8 cellular contexts compared by ENCODE assay signal in genomic region chr1:203084588-203085527, GRCh38. TPM values are rescaled to one million over a fixed set of nuclear protein-coding genes. Genes with fewer than 3 reads are reported as not detected.
DNase-seq lines count a peak whose midpoint lies in the region; ATAC-seq and TF ChIP-seq lines count a peak whose summit lies in the region.

No MANE protein-coding gene starts in this region.

- H3K36me3 Mint-ChIP-seq in activated CD4-positive, alpha-beta T cell treated with anti-CD3 and anti-CD28 coated beads, Interleukin-2, amount 10 ng/mL, durations not matched to agents 24 days and 14 days (ENCODE audit: low read depth) = no peaks in the 10 kb centered on the region
- H3K36me3 Mint-ChIP-seq in CD4-positive, alpha-beta memory T cell = no peaks in the 10 kb centered on the region

- WGBS in gastroesophageal sphincter (ENCODE audit: low coverage in 1 of 2), 2 donors = 80 to 83% methylated on average over 2 to 7 of the region's 14 CpGs

- H3K4me1 ChIP-seq in OCI-LY3 (ENCODE audit: low read length) (peaks cover 3% of the 10 kb centered on the region), gastroesophageal sphincter (no peaks in the 10 kb centered on the region)
- no peaks in the 10 kb centered on the region for H3K4me1 ChIP-seq in CD4-positive, alpha-beta memory T cell (ENCODE audit: insufficient read depth, low read length)

- TF ChIP-seq EP300 in gastroesophageal sphincter (IDR thresholded peaks at IDR 0.05) = no peak

- no peak overlapping the region for H3K4me2 ChIP-seq in OCI-LY3 (ENCODE audit: low read length)

- CTCF ChIA-PET in CD4-positive, alpha-beta memory T cell (lab: Charles Lee; ENCODE audit: partially characterized antibody) = interaction anchor here (0.9 kb wide), 1 partner anchor 131 kb away, joined by 3 read pairs; no protein-coding TSS in a partner anchor

- ATAC-seq in GM18502 (IDR thresholded peaks at IDR 0.05; ENCODE audit: poor library complexity, unreplicated experiment) = no peak
- ATAC-seq in gastroesophageal sphincter = no peak

- H3K27ac ChIP-seq in OCI-LY3 (ENCODE audit: low read length) (no peak overlapping the region), gastroesophageal sphincter (no peak overlapping the region)
- no peak overlapping the region for H3K27ac ChIP-seq in CD4-positive, alpha-beta memory T cell (ENCODE audit: low read depth, low read length)

- no peak for TF ChIP-seq POLR2A in gastroesophageal sphincter (IDR thresholded peaks at IDR 0.05)

- intact Hi-C loops in activated CD4-positive, alpha-beta T cell treated with anti-CD3 and anti-CD28 coated beads, Interleukin-2, amount 10 ng/mL, durations not matched to agents 24 days and 14 days (cut with micrococcal nuclease) = no loop called here
- intact Hi-C loops in CD4-positive, alpha-beta memory T cell (cut with micrococcal nuclease) = no loop called here

- H3K36me3 ChIP-seq in OCI-LY3 (replicated peaks; ENCODE audit: low read depth, low read length) = no peaks in the 10 kb centered on the region
- no peaks in the 10 kb centered on the region for H3K36me3 ChIP-seq in CD4-positive, alpha-beta memory T cell (ENCODE audit: insufficient read depth, low read length)
- H3K36me3 ChIP-seq in gastroesophageal sphincter = no peaks in the 10 kb centered on the region

- H3K9ac ChIP-seq in OCI-LY3 (ENCODE audit: low read length) = no peak overlapping the region

- DNase-seq in activated CD4-positive, alpha-beta T cell treated with anti-CD3 and anti-CD28 coated beads, Interleukin-2, amount 10 ng/mL, durations not matched to agents 24 days and 14 days = peak; percentile 78
- DNase-seq in activated CD4-positive, alpha-beta T cell treated with anti-CD3 and anti-CD28 coated beads for 4 hours = no peak
- DNase-seq in epithelial cell of esophagus (ENCODE audit: low read depth) = no peak
- DNase-seq in stimulated activated CD4-positive, alpha-beta T cell treated with anti-CD3 and anti-CD28 coated beads, TNF-alpha, amount 100 ng/mL, for 48 hours (ENCODE audit: low read depth in 3 of 3) = peak; percentile 19 to 38 (median 21)
- DNase-seq in CD4-positive, alpha-beta memory T cell = no peak

- peaks cover 6% of the 10 kb centered on the region for H3K27me3 Mint-ChIP-seq in activated CD4-positive, alpha-beta T cell treated with anti-CD3 and anti-CD28 coated beads, Interleukin-2, amount 10 ng/mL, durations not matched to agents 24 days and 14 days
- H3K27me3 Mint-ChIP-seq in CD4-positive, alpha-beta memory T cell = peaks cover 12 to 18% of the 10 kb centered on the region in 2 donors

- POLR2A ChIA-PET in CD4-positive, alpha-beta memory T cell (lab: Charles Lee; ENCODE audit: partially characterized antibody) = no interaction called here

- H3K79me2 ChIP-seq in OCI-LY3 (ENCODE audit: low read length) = no peaks in the 10 kb centered on the region

- H3K4me3 ChIP-seq in OCI-LY3 (ENCODE audit: low read length) = no peak overlapping the region
- no peak overlapping the region for H3K4me3 ChIP-seq in epithelial cell of esophagus (ENCODE audit: low read length)
- H3K4me3 ChIP-seq in CD4-positive, alpha-beta memory T cell (ENCODE audit: low read length in 2 of 2) = no peak overlapping the region
- H3K4me3 ChIP-seq in gastroesophageal sphincter = no peak overlapping the region

- H3K4me1 Mint-ChIP-seq in activated CD4-positive, alpha-beta T cell treated with anti-CD3 and anti-CD28 coated beads, Interleukin-2, amount 10 ng/mL, durations not matched to agents 24 days and 14 days = peaks cover 5% of the 10 kb centered on the region
- no peaks in the 10 kb centered on the region for H3K4me1 Mint-ChIP-seq in CD4-positive, alpha-beta memory T cell

- H2AFZ ChIP-seq in OCI-LY3 (ENCODE audit: low read depth, low read length) = no peak overlapping the region

- H4K20me1 ChIP-seq in OCI-LY3 (ENCODE audit: insufficient read depth, low read length) = no peaks in the 10 kb centered on the region

- H3K27me3 ChIP-seq in OCI-LY3 (ENCODE audit: low read depth, low read length) (peaks cover 50% of the 10 kb centered on the region), gastroesophageal sphincter (peaks cover 25% of the 10 kb centered on the region)
- H3K27me3 ChIP-seq in CD4-positive, alpha-beta memory T cell (ENCODE audit: insufficient read depth, low read length) = peaks cover 4% of the 10 kb centered on the region

- H3K4me3 Mint-ChIP-seq in activated CD4-positive, alpha-beta T cell treated with anti-CD3 and anti-CD28 coated beads, Interleukin-2, amount 10 ng/mL, durations not matched to agents 24 days and 14 days = no peak overlapping the region
- H3K4me3 Mint-ChIP-seq in CD4-positive, alpha-beta memory T cell = no peak overlapping the region

- no peaks in the 10 kb centered on the region for H3K9me3 Mint-ChIP-seq in activated CD4-positive, alpha-beta T cell treated with anti-CD3 and anti-CD28 coated beads, Interleukin-2, amount 10 ng/mL, durations not matched to agents 24 days and 14 days
- H3K9me3 Mint-ChIP-seq in CD4-positive, alpha-beta memory T cell = no peaks in the 10 kb centered on the region

- no peaks in the 10 kb centered on the region for H3K9me3 ChIP-seq in OCI-LY3 (ENCODE audit: insufficient read depth, low read length)
- no peaks in the 10 kb centered on the region for H3K9me3 ChIP-seq in CD4-positive, alpha-beta memory T cell (ENCODE audit: control insufficient read depth in 1 of 2, low read length in 2 of 2)
- H3K9me3 ChIP-seq in gastroesophageal sphincter = no peaks in the 10 kb centered on the region

- TF ChIP-seq CTCF in OCI-LY3 (IDR thresholded peaks at IDR 0.05; ENCODE audit: low read depth, low read length) (peak; percentile 74), epithelial cell of esophagus (IDR thresholded peaks at IDR 0.05; ENCODE audit: insufficient read depth, low read depth, low read length, missing control alignments) (peak; percentile 13), gastroesophageal sphincter (IDR thresholded peaks at IDR 0.05) (no peak)

- no peak overlapping the region for H3K27ac Mint-ChIP-seq in activated CD4-positive, alpha-beta T cell treated with anti-CD3 and anti-CD28 coated beads, Interleukin-2, amount 10 ng/mL, durations not matched to agents 24 days and 14 days
- H3K27ac Mint-ChIP-seq in CD4-positive, alpha-beta memory T cell = no peak overlapping the region

RNA-seq across cellular contexts. Expression of gene MYOG, which starts 1.0 kb away (rescaled TPM):
- not detected in 2 replicates for total RNA-seq in activated CD4-positive, alpha-beta T cell treated with anti-CD3 and anti-CD28 coated beads, Interleukin-2, amount 10 ng/mL, durations not matched to agents 24 days and 14 days
- total RNA-seq in CD4-positive, alpha-beta memory T cell = not detected
- polyA plus RNA-seq in CD4-positive, alpha-beta memory T cell = not detected
- total RNA-seq in gastroesophageal sphincter = under 1 TPM in 1 of 4 donors, not detected in 3; 0.35 TPM

RNA-seq across cellular contexts. Expression of gene ADORA1, which starts 42.7 kb away (rescaled TPM):
- total RNA-seq in activated CD4-positive, alpha-beta T cell treated with anti-CD3 and anti-CD28 coated beads, Interleukin-2, amount 10 ng/mL, durations not matched to agents 24 days and 14 days = not detected in 2 replicates
- not detected for total RNA-seq in CD4-positive, alpha-beta memory T cell
- polyA plus RNA-seq in CD4-positive, alpha-beta memory T cell = under 1 TPM in 1 of 2 donors, not detected in 1; 0.10 TPM
- total RNA-seq in gastroesophageal sphincter = 1 to 10 TPM in 1 of 4 donors, under 1 TPM in 3; 0.16 to 2.7 (median 0.33) TPM

RNA-seq across cellular contexts. Expression of gene PPFIA4, which starts 58.6 kb away (rescaled TPM):
- total RNA-seq in activated CD4-positive, alpha-beta T cell treated with anti-CD3 and anti-CD28 coated beads, Interleukin-2, amount 10 ng/mL, durations not matched to agents 24 days and 14 days = 34.2 and 35.1 TPM in 2 replicates
- 1 to 10 TPM; 1.4 to 1.5 TPM for total RNA-seq in CD4-positive, alpha-beta memory T cell
- polyA plus RNA-seq in CD4-positive, alpha-beta memory T cell = not detected
- 10 to 100 TPM in 1 of 4 donors, 1 to 10 TPM in 2, under 1 TPM in 1; 0.81 to 10.5 (median 1.7) TPM for total RNA-seq in gastroesophageal sphincter

Comparison
In these comparisons a context has a peak if more than half of its experiments do, and no peak if none do; other contexts are left out.
1. DNase-seq: peak in activated CD4-positive, alpha-beta T cell treated with anti-CD3 and anti-CD28 coated beads, Interleukin-2, amount 10 ng/mL, durations not matched to agents 24 days and 14 days (single experiment) and stimulated activated CD4-positive, alpha-beta T cell treated with anti-CD3 and anti-CD28 coated beads, TNF-alpha, amount 100 ng/mL, for 48 hours (3 of 3); none in activated CD4-positive, alpha-beta T cell treated with anti-CD3 and anti-CD28 coated beads for 4 hours (0 of 2), epithelial cell of esophagus (single experiment) and CD4-positive, alpha-beta memory T cell (0 of 5).
2. CTCF ChIP-seq: peak in OCI-LY3 (single experiment) and epithelial cell of esophagus (single experiment); none in gastroesophageal sphincter (0 of 4).